ENCODE assay signal across 11 cellular contexts in the genomic region with DNA sequence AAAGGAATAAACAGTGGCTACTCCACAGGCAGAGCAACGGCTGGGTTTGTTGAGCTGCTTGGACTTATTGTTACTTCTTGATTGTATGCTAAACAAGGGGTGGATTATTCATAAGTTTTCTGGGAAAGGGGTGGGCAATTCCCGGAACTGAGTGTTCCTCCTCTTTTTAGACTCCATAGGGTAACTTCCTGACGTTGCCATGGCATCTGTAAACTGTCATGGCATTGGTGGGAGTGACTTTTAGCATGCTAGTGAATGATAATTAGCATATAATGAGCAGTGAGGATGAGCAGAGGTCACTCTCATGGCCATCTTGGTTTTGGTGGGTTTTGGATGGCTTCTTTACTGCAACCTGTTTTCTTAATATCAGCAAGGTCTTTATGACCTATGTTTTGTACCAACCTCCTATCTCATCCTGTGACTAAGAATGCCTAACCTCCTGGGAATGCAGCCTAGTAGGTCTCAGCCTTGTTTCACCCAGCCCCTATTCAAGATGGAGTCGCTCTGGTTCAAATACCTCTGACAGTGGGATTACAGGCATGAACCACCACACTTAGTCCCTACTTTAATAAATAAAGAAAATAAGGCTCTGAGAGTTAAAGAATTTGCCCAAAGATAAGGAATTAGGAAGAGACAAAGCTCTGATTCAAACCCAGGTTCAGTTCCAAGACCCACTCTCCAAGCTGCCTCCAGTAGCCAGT.
DNase-seq lines count a peak whose midpoint lies in the region; ATAC-seq and TF ChIP-seq lines count a peak whose summit lies in the region.
"Had no signal": no experiment of that assay in that cellular context is flagged by ENCODE, and none has a peak within 500 bp of the region (broad histone marks: within the 10 kb centered on the region; RNA-seq: fewer than 3 reads in every experiment).

No MANE protein-coding gene starts in this region.

- no peak overlapping the region for H3K4me3 ChIP-seq in fibroblast of pulmonary artery (replicated peaks; ENCODE audit: low read depth, low read length)
- H3K4me3 ChIP-seq: BLaER1 treated with 17β-estradiol and CSF1 and Interleukin-3, amounts not matched to agents 10 nM and 100 nM; prostate gland had no signal

- DNase-seq in NCI-H2227 (lab: John Stamatoyannopoulos, UW; ENCODE audit: unreplicated experiment) (peak; percentile 35), NCI-H2227 treated with DMSO at 0.1 percent for 48 hours (lab: John Stamatoyannopoulos, UW) (no peak), fibroblast of pulmonary artery (ENCODE audit: low read depth) (peak; percentile 39), H4 (ENCODE audit: low spot score) (no peak), NCI-H2081 (lab: John Stamatoyannopoulos, UW) (no peak), glomerular visceral epithelial cell (ENCODE audit: extremely low spot score) (no peak), DMS79 (lab: John Stamatoyannopoulos, UW) (no peak)
- DNase-seq: activated B cell treated with CpG ODN at 0.5 μM for 24 hours had no signal

- TF ChIP-seq CTCF in fibroblast of pulmonary artery (IDR thresholded peaks at IDR 0.05; ENCODE audit: low read length, missing control alignments), result no peak

- no peak for ATAC-seq in SK-N-SH treated with all-trans-retinoic acid at 6 μM for 48 hours

TF ChIP-seq in SK-N-SH treated with all-trans-retinoic acid at 6 μM for 48 hours, 23 proteins besides CTCF, POLR2A, EP300 and RAD21:
- TF ChIP-seq ISL1 (CRISPR knock-in tag; IDR thresholded peaks at IDR 0.05), result peak; percentile 43; the same call in 1 of the 2 replicates
- TF ChIP-seq RARB (CRISPR knock-in tag; IDR thresholded peaks at IDR 0.05), result no peak
- TF ChIP-seq ZC3H10 (CRISPR knock-in tag; IDR thresholded peaks at IDR 0.05), result no peak
- TF ChIP-seq ESRRG (CRISPR knock-in tag; IDR thresholded peaks at IDR 0.05), result no peak
- peak; percentile 50; the same call in 1 of the 2 replicates for TF ChIP-seq ZFP3 (CRISPR knock-in tag; IDR thresholded peaks at IDR 0.05)
- no peak for TF ChIP-seq ZNF70 (CRISPR knock-in tag; IDR thresholded peaks at IDR 0.05)
- TF ChIP-seq, protein P1, sequence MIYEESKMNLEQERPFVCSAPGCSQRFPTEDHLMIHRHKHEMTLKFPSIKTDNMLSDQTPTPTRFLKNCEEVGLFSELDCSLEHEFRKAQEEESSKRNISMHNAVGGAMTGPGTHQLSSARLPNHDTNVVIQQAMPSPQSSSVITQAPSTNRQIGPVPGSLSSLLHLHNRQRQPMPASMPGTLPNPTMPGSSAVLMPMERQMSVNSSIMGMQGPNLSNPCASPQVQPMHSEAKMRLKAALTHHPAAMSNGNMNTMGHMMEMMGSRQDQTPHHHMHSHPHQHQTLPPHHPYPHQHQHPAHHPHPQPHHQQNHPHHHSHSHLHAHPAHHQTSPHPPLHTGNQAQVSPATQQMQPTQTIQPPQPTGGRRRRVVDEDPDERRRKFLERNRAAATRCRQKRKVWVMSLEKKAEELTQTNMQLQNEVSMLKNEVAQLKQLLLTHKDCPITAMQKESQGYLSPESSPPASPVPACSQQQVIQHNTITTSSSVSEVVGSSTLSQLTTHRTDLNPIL (CRISPR knock-in tag; IDR thresholded peaks at IDR 0.05; ENCODE audit: low read depth), result no peak
- no peak for TF ChIP-seq TCF4 (CRISPR knock-in tag; IDR thresholded peaks at IDR 0.05; ENCODE audit: borderline replicate concordance)
- TF ChIP-seq, protein P2, sequence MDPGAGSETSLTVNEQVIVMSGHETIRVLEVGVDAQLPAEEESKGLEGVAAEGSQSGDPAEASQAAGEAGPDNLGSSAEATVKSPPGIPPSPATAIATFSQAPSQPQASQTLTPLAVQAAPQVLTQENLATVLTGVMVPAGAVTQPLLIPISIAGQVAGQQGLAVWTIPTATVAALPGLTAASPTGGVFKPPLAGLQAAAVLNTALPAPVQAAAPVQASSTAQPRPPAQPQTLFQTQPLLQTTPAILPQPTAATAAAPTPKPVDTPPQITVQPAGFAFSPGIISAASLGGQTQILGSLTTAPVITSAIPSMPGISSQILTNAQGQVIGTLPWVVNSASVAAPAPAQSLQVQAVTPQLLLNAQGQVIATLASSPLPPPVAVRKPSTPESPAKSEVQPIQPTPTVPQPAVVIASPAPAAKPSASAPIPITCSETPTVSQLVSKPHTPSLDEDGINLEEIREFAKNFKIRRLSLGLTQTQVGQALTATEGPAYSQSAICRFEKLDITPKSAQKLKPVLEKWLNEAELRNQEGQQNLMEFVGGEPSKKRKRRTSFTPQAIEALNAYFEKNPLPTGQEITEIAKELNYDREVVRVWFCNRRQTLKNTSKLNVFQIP (CRISPR knock-in tag; IDR thresholded peaks at IDR 0.05; ENCODE audit: borderline replicate concordance, low read depth), result no peak
- TF ChIP-seq ZNF8 (CRISPR knock-in tag; IDR thresholded peaks at IDR 0.05), result no peak
- no peak for TF ChIP-seq ARNTL (CRISPR knock-in tag; IDR thresholded peaks at IDR 0.05; ENCODE audit: borderline replicate concordance, low read depth)
- TF ChIP-seq BACH2 (CRISPR knock-in tag; IDR thresholded peaks at IDR 0.05; ENCODE audit: borderline replicate concordance), result no peak

Comparison
In these comparisons a context has a peak if more than half of its experiments do, and no peak if none do; other contexts are left out.
1. DNase-seq: peak in NCI-H2227 (single experiment) and fibroblast of pulmonary artery (single experiment); none in NCI-H2227 treated with DMSO at 0.1 percent for 48 hours (single experiment), H4 (single experiment), NCI-H2081 (0 of 2), glomerular visceral epithelial cell (single experiment) and DMS79 (single experiment).